In the genomic region with DNA sequence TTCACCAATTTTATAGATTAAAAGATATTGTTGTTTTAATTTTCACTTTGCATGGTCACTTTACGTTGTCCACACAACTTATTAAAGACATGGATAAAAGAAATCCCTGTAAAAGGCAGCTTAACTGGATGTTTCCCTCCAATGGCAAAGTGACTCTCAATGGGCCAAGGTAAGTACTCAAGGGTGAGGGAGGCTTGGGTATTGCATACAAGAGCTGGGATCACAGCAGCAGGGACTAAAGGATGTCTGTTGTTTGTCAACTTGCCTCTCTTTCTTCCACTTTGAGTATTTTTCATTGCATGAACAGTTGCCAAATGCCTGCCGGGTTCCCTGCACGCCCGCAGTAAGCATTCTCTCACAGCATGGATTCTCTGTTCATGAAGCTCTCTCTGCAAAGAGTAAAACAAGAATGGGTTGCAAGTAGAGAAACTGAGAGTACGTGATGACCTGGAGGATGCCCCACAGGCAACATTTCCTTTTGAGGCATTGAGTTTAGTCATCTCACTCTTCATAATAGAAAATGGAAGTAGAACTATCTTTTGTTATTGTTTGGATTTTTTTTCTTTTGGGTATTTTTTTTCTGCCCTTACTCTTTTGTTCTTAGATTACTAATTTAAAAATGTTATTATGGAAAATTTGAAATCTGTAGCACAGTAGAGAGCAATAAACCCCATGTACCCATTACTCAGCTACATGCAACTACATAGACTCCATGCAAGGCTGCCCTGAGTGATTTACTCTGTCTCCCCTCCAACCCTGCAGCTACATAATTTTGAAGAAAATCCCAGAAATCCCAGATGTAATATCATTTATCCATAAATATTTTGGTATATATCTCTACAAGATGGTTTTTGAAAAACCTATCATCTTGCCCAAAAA, we compare ENCODE assay signal across 18 cellular contexts. TPM values are rescaled to one million over a fixed set of nuclear protein-coding genes. Genes with fewer than 3 reads are reported as not detected.
DNase-seq lines count a peak whose midpoint lies in the region; ATAC-seq, FAIRE-seq and TF ChIP-seq lines count a peak whose summit lies in the region.
"Had no signal": no experiment of that assay in that cellular context is flagged by ENCODE, and none has a peak within 500 bp of the region (broad histone marks: within the 10 kb centered on the region; RNA-seq: fewer than 3 reads in every experiment).

No MANE protein-coding gene starts in this region.

- H3K27me3 ChIP-seq in neutrophil, result no peaks in the 10 kb centered on the region

- H3K9me3 ChIP-seq in neutrophil, result no peaks in the 10 kb centered on the region
- H3K9me3 ChIP-seq: A549 had no signal

- H3K4me3 ChIP-seq in neutrophil (ENCODE audit: low read depth in 1 of 2, low read length in 1 of 2), result peak overlapping the region in 1 of 2 experiments; percentile 1
- H3K4me3 ChIP-seq: A549 had no signal

- peaks cover 4% of the 10 kb centered on the region for H3K27me3 Mint-ChIP-seq in activated CD8-positive, alpha-beta T cell treated with anti-CD3 and anti-CD28 coated beads for 36 hours
- H3K27me3 Mint-ChIP-seq in activated CD8-positive, alpha-beta T cell treated with anti-CD3 and anti-CD28 coated beads, Interleukin-2, amount 10 ng/mL, durations not matched to agents 7 days and 5 days (ENCODE audit: low read depth), result peaks cover 4% of the 10 kb centered on the region
- H3K27me3 Mint-ChIP-seq: activated naive CD8-positive, alpha-beta T cell treated with anti-CD3 and anti-CD28 coated beads for 36 hours; stimulated activated naive CD8-positive, alpha-beta T cell treated with anti-CD3 and anti-CD28 coated beads, Interleukin-15, Interleukin-2, amounts not matched to agents 100 ng/mL and 50 ng/mL, for 24 hours had no signal

- no peaks in the 10 kb centered on the region for H3K9me3 Mint-ChIP-seq in activated CD8-positive, alpha-beta T cell treated with anti-CD3 and anti-CD28 coated beads for 36 hours
- H3K9me3 Mint-ChIP-seq in activated CD8-positive, alpha-beta T cell treated with anti-CD3 and anti-CD28 coated beads, Interleukin-2, amount 10 ng/mL, durations not matched to agents 7 days and 5 days (ENCODE audit: insufficient read depth), result no peaks in the 10 kb centered on the region
- H3K9me3 Mint-ChIP-seq: activated naive CD8-positive, alpha-beta T cell treated with anti-CD3 and anti-CD28 coated beads for 36 hours; stimulated activated naive CD8-positive, alpha-beta T cell treated with anti-CD3 and anti-CD28 coated beads, Interleukin-15, Interleukin-2, amounts not matched to agents 100 ng/mL and 50 ng/mL, for 24 hours had no signal

- FAIRE-seq in frontal cortex (lab: Jason Lieb, UNC), result no peak
- FAIRE-seq: A549, H1 had no signal

- DNase-seq in activated CD8-positive, alpha-beta T cell treated with anti-CD3 and anti-CD28 coated beads for 36 hours, result no peak
- no peak for DNase-seq in activated CD8-positive, alpha-beta T cell treated with anti-CD3 and anti-CD28 coated beads, Interleukin-2, amount 10 ng/mL, durations not matched to agents 7 days and 5 days
- DNase-seq in NCI-H524 treated with DMSO at 0.1 percent for 48 hours (lab: John Stamatoyannopoulos, UW) (no peak), frontal cortex (ENCODE audit: low spot score in 2 of 2) (no peak), DMS153 (lab: John Stamatoyannopoulos, UW) (no peak)
- DNase-seq: activated CD4-positive, CD25-positive, alpha-beta regulatory T cell treated with anti-CD3 and anti-CD28 coated beads, Interleukin-2, amount 50 U/mL, for 72 hours; activated naive CD8-positive, alpha-beta T cell treated with anti-CD3 and anti-CD28 coated beads for 36 hours; cortex of kidney; left colon; NCI-H524 had no signal

- POLR2A ChIA-PET in activated CD8-positive, alpha-beta T cell treated with anti-CD3 and anti-CD28 coated beads for 36 hours (lab: Charles Lee), result no interaction called here
- POLR2A ChIA-PET in activated CD8-positive, alpha-beta T cell treated with anti-CD3 and anti-CD28 coated beads, Interleukin-2, amount 10 ng/mL, durations not matched to agents 7 days and 5 days (lab: Charles Lee), result no interaction called here

- no peak overlapping the region for H3K27ac Mint-ChIP-seq in activated CD8-positive, alpha-beta T cell treated with anti-CD3 and anti-CD28 coated beads for 36 hours
- no peak overlapping the region for H3K27ac Mint-ChIP-seq in activated CD8-positive, alpha-beta T cell treated with anti-CD3 and anti-CD28 coated beads, Interleukin-2, amount 10 ng/mL, durations not matched to agents 7 days and 5 days
- H3K27ac Mint-ChIP-seq: activated naive CD8-positive, alpha-beta T cell treated with anti-CD3 and anti-CD28 coated beads for 36 hours; stimulated activated naive CD8-positive, alpha-beta T cell treated with anti-CD3 and anti-CD28 coated beads, Interleukin-15, Interleukin-2, amounts not matched to agents 100 ng/mL and 50 ng/mL, for 24 hours had no signal

- H3K4me1 Mint-ChIP-seq in activated CD8-positive, alpha-beta T cell treated with anti-CD3 and anti-CD28 coated beads for 36 hours (ENCODE audit: low read depth), result peaks cover 2% of the 10 kb centered on the region
- peaks cover 4% of the 10 kb centered on the region for H3K4me1 Mint-ChIP-seq in activated CD8-positive, alpha-beta T cell treated with anti-CD3 and anti-CD28 coated beads, Interleukin-2, amount 10 ng/mL, durations not matched to agents 7 days and 5 days (ENCODE audit: low read depth)

- no peaks in the 10 kb centered on the region for H3K36me3 Mint-ChIP-seq in activated CD8-positive, alpha-beta T cell treated with anti-CD3 and anti-CD28 coated beads for 36 hours (ENCODE audit: low read depth)
- H3K36me3 Mint-ChIP-seq in activated CD8-positive, alpha-beta T cell treated with anti-CD3 and anti-CD28 coated beads, Interleukin-2, amount 10 ng/mL, durations not matched to agents 7 days and 5 days (ENCODE audit: low read depth), result no peaks in the 10 kb centered on the region
- H3K36me3 Mint-ChIP-seq: activated naive CD8-positive, alpha-beta T cell treated with anti-CD3 and anti-CD28 coated beads for 36 hours had no signal

- peaks cover 98 to 100% of the 10 kb centered on the region in 2 experiments for H3K4me1 ChIP-seq in neutrophil (ENCODE audit: control insufficient read depth in 1 of 2, insufficient read depth in 1 of 2, low read depth in 1 of 2, low read length in 1 of 2)

- H3K36me3 ChIP-seq in neutrophil, result no peaks in the 10 kb centered on the region

- no peak overlapping the region for H3K4me3 Mint-ChIP-seq in activated CD8-positive, alpha-beta T cell treated with anti-CD3 and anti-CD28 coated beads for 36 hours
- no peak overlapping the region for H3K4me3 Mint-ChIP-seq in activated CD8-positive, alpha-beta T cell treated with anti-CD3 and anti-CD28 coated beads, Interleukin-2, amount 10 ng/mL, durations not matched to agents 7 days and 5 days
- H3K4me3 Mint-ChIP-seq: activated naive CD8-positive, alpha-beta T cell treated with anti-CD3 and anti-CD28 coated beads for 36 hours; stimulated activated naive CD8-positive, alpha-beta T cell treated with anti-CD3 and anti-CD28 coated beads, Interleukin-15, Interleukin-2, amounts not matched to agents 100 ng/mL and 50 ng/mL, for 24 hours had no signal

- ATAC-seq in activated CD8-positive, alpha-beta T cell treated with anti-CD3 and anti-CD28 coated beads for 36 hours, result peak; percentile 60
- no peak for ATAC-seq in activated CD8-positive, alpha-beta T cell treated with anti-CD3 and anti-CD28 coated beads, Interleukin-2, amount 10 ng/mL, durations not matched to agents 7 days and 5 days
- ATAC-seq in GM21526 (IDR thresholded peaks at IDR 0.05; ENCODE audit: low FRiP score, unreplicated experiment), result peak; percentile 97
- ATAC-seq in HG03064 (IDR thresholded peaks at IDR 0.05; ENCODE audit: low read depth, unreplicated experiment), result peak; percentile 92
- ATAC-seq: A549, left colon had no signal

- intact Hi-C loops in activated CD8-positive, alpha-beta T cell treated with anti-CD3 and anti-CD28 coated beads for 36 hours (cut with micrococcal nuclease), result no loop called here

- no peak for TF ChIP-seq CTCF in activated CD8-positive, alpha-beta T cell treated with anti-CD3 and anti-CD28 coated beads for 36 hours (IDR thresholded peaks at IDR 0.05)
- TF ChIP-seq CTCF in neutrophil (IDR thresholded peaks at IDR 0.05), result no peak

- CTCF ChIA-PET in activated CD8-positive, alpha-beta T cell treated with anti-CD3 and anti-CD28 coated beads for 36 hours (lab: Charles Lee), result no interaction called here
- CTCF ChIA-PET in activated CD8-positive, alpha-beta T cell treated with anti-CD3 and anti-CD28 coated beads, Interleukin-2, amount 10 ng/mL, durations not matched to agents 7 days and 5 days (lab: Charles Lee), result no interaction called here

- H3K27ac ChIP-seq in neutrophil, result peak overlapping the region; percentile 90
- H3K27ac ChIP-seq: A549 had no signal

RNA-seq across cellular contexts. Expression of a gene that starts 26.3 kb away (rescaled TPM):
- total RNA-seq in activated CD8-positive, alpha-beta T cell treated with anti-CD3 and anti-CD28 coated beads for 36 hours, result not detected
- total RNA-seq in activated CD8-positive, alpha-beta T cell treated with anti-CD3 and anti-CD28 coated beads, Interleukin-2, amount 10 ng/mL, durations not matched to agents 7 days and 5 days, result not detected
- not detected for total RNA-seq in frontal cortex
- total RNA-seq: activated naive CD8-positive, alpha-beta T cell treated with anti-CD3 and anti-CD28 coated beads for 36 hours; fibroblast of villous mesenchyme; osteoblast had no signal
